Comparison of ENCODE assay signal across 21 cellular contexts in the genomic region with DNA sequence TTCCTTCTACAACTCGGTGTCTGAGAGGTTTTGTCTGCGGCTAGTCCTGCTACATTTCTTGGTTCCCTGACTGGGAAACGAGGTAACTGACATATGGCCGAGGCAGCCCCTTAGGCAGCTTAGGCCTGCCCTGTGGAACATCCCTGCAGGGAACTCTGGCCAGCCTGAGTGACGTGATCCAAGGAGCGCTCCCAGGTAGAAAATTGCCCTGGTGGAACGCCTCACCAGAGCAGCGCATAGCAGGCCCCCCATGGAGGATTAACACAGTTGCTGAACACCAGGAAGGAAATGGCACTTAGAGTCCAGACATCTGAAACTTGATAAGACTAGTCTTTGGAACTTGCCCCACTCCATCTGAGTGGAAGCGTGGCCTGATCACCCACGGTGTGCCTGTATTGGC.
DNase-seq lines count a peak whose midpoint lies in the region; ATAC-seq and TF ChIP-seq lines count a peak whose summit lies in the region.
"Had no signal": no experiment of that assay in that cellular context is flagged by ENCODE, and none has a peak within 500 bp of the region (broad histone marks: within the 10 kb centered on the region; RNA-seq: fewer than 3 reads in every experiment).

No MANE protein-coding gene starts in this region.

- peaks cover 6% of the 10 kb centered on the region for H3K4me1 Mint-ChIP-seq in GM23338
- H3K4me1 Mint-ChIP-seq: CD14-positive monocyte; CD8-positive, alpha-beta memory T cell had no signal

- H3K14ac ChIP-seq in neuronal stem cell (ENCODE audit: low read length): no peak overlapping the region

- TF ChIP-seq CTCF in GM06990 (IDR thresholded peaks at IDR 0.05; ENCODE audit: insufficient read depth, low read length, poor library complexity, severe bottlenecking) (no peak), OCI-LY3 (IDR thresholded peaks at IDR 0.05; ENCODE audit: low read depth, low read length) (no peak), GM23338 (conservative IDR thresholded peaks at IDR 0.05; ENCODE audit: low read depth in 2 of 2) (no peak), GM13977 (IDR thresholded peaks at IDR 0.05; ENCODE audit: extremely low read depth, insufficient read depth, missing control alignments) (no peak)

- peak overlapping the region; percentile 17 for H3K18ac ChIP-seq in neuronal stem cell (ENCODE audit: low read length)

- no peaks in the 10 kb centered on the region for H3K9me3 ChIP-seq in OCI-LY3 (ENCODE audit: insufficient read depth, low read length)
- no peaks in the 10 kb centered on the region for H3K9me3 ChIP-seq in neuronal stem cell (replicated peaks in 1 of 2; ENCODE audit: control insufficient read depth in 2 of 2, insufficient read depth in 1 of 2, low read depth in 1 of 2, low read length in 2 of 2)
- H3K9me3 ChIP-seq: BE2C; BLaER1 treated with 17β-estradiol and CSF1 and Interleukin-3, amounts not matched to agents 10 nM and 100 nM; HAP-1 had no signal

- H3K4me3 Mint-ChIP-seq in GM23338: no peak overlapping the region
- H3K4me3 Mint-ChIP-seq: CD14-positive monocyte; CD4-positive, alpha-beta T cell; CD8-positive, alpha-beta memory T cell; HFFc6 had no signal

- no peaks in the 10 kb centered on the region for H3K27me3 Mint-ChIP-seq in GM23338 (ENCODE audit: insufficient read depth, low read depth, poor library complexity)
- H3K27me3 Mint-ChIP-seq: CD4-positive, alpha-beta T cell; CD8-positive, alpha-beta memory T cell had no signal

- no peaks in the 10 kb centered on the region for H4K20me1 ChIP-seq in OCI-LY3 (ENCODE audit: insufficient read depth, low read length)
- no peaks in the 10 kb centered on the region for H4K20me1 ChIP-seq in GM23338 (replicated peaks; ENCODE audit: insufficient read depth)
- H4K20me1 ChIP-seq: BLaER1 treated with 17β-estradiol and CSF1 and Interleukin-3, amounts not matched to agents 10 nM and 100 nM had no signal

- H3K4me1 ChIP-seq in OCI-LY3 (ENCODE audit: low read length) (peaks cover 31% of the 10 kb centered on the region), neuronal stem cell (ENCODE audit: control insufficient read depth in 2 of 2, insufficient read depth in 1 of 2, low read depth in 1 of 2, low read length in 2 of 2) (no peaks in the 10 kb centered on the region), GM23338 (ENCODE audit: insufficient read depth) (peaks cover 10% of the 10 kb centered on the region; the same call in 1 of the 2 replicates)
- H3K4me1 ChIP-seq: BE2C; BLaER1 treated with 17β-estradiol and CSF1 and Interleukin-3, amounts not matched to agents 10 nM and 100 nM had no signal

- H2AFZ ChIP-seq in OCI-LY3 (ENCODE audit: low read depth, low read length): peak overlapping the region; percentile 30; the same call in 1 of the 2 replicates
- no peak overlapping the region for H2AFZ ChIP-seq in neuronal stem cell (ENCODE audit: low read length)
- no peak overlapping the region for H2AFZ ChIP-seq in GM23338

- no peak overlapping the region for H3K23ac ChIP-seq in neuronal stem cell (ENCODE audit: low read depth, low read length, poor library complexity)

- peak; percentile 26 for DNase-seq in GM06990 (ENCODE audit: extremely low read depth, insufficient read length)
- DNase-seq in neuronal stem cell (ENCODE audit: low spot score): no peak
- no peak for DNase-seq in GM23338 (ENCODE audit: low spot score)
- no peak for DNase-seq in GM13977 (ENCODE audit: low spot score)
- DNase-seq: AML-193; BE2C; CD4-positive, alpha-beta T cell; CD8-positive, alpha-beta memory T cell; DMS 273 treated with DMSO at 0.1 percent for 48 hours; DMS79; EL; GF-D8; GOT3; HFFc6 had no signal

- no peaks in the 10 kb centered on the region for H3F3A ChIP-seq in GM23338 (replicated peaks; ENCODE audit: low read depth)

- H3K36me3 ChIP-seq in GM06990 (ENCODE audit: control insufficient read depth, insufficient read depth, low read length) (no peaks in the 10 kb centered on the region), OCI-LY3 (replicated peaks; ENCODE audit: low read depth, low read length) (peaks cover 11% of the 10 kb centered on the region), neuronal stem cell (replicated peaks in 1 of 2; ENCODE audit: control insufficient read depth in 2 of 2, insufficient read depth in 2 of 2, low read length in 2 of 2) (no peaks in the 10 kb centered on the region), GM23338 (ENCODE audit: insufficient read depth) (no peaks in the 10 kb centered on the region)
- H3K36me3 ChIP-seq: BE2C; BLaER1 treated with 17β-estradiol and CSF1 and Interleukin-3, amounts not matched to agents 10 nM and 100 nM; HAP-1 had no signal

- in situ Hi-C loops in GM13977 (cut with MboI; ENCODE audit: low pct_unique_long_range_greater_than_20kb, low sequenced_read_pairs, unreplicated experiment): no loop called here

- H3K27ac ChIP-seq in OCI-LY3 (ENCODE audit: low read length) (peak overlapping the region; percentile 76), neuronal stem cell (replicated peaks; ENCODE audit: low read length) (no peak overlapping the region), GM23338 (ENCODE audit: low read depth) (no peak overlapping the region)
- H3K27ac ChIP-seq: BLaER1 treated with 17β-estradiol and CSF1 and Interleukin-3, amounts not matched to agents 10 nM and 100 nM had no signal

- H3K9me3 Mint-ChIP-seq in GM23338: peaks cover 4% of the 10 kb centered on the region

- H3K4me2 ChIP-seq in OCI-LY3 (ENCODE audit: low read length): 0 out of 2 replicates have a peak overlapping the region, but pooled peaks have one; percentile 26
- H3K4me2 ChIP-seq in neuronal stem cell (ENCODE audit: insufficient read depth, low read length, poor library complexity, severe bottlenecking): no peak overlapping the region
- H3K4me2 ChIP-seq in GM23338: no peak overlapping the region
- H3K4me2 ChIP-seq: BLaER1 treated with 17β-estradiol and CSF1 and Interleukin-3, amounts not matched to agents 10 nM and 100 nM had no signal

- H3K9ac ChIP-seq in OCI-LY3 (ENCODE audit: low read length) (no peak overlapping the region), neuronal stem cell (ENCODE audit: low read depth, low read length, poor library complexity) (no peak overlapping the region)
- H3K9ac ChIP-seq: BLaER1 treated with 17β-estradiol and CSF1 and Interleukin-3, amounts not matched to agents 10 nM and 100 nM had no signal

- no peak overlapping the region for H2BK15ac ChIP-seq in neuronal stem cell (ENCODE audit: low read length)

- no peak overlapping the region for H2BK5ac ChIP-seq in neuronal stem cell (ENCODE audit: low read length)

- no peak overlapping the region for H4K8ac ChIP-seq in neuronal stem cell (ENCODE audit: low read depth, low read length)

- no CpG with 5 or more reads among the region's 10 CpGs for WGBS in neuronal stem cell (ENCODE audit: extremely low coverage in 2 of 2, insufficient read length in 2 of 2, insufficient replicate concordance in 1 of 2), 2 donors

- H2BK12ac ChIP-seq in neuronal stem cell (ENCODE audit: low read length): no peak overlapping the region

- H3K4me3 ChIP-seq in GM06990 (replicated peaks; ENCODE audit: low read depth, low read length) (no peak overlapping the region), OCI-LY3 (ENCODE audit: low read length) (no peak overlapping the region), neuronal stem cell (ENCODE audit: low read length in 2 of 2) (no peak overlapping the region), GM23338 (no peak overlapping the region)
- H3K4me3 ChIP-seq: BLaER1 treated with 17β-estradiol and CSF1 and Interleukin-3, amounts not matched to agents 10 nM and 100 nM; HAP-1 had no signal

- no peak overlapping the region for H3K27ac Mint-ChIP-seq in GM23338
- H3K27ac Mint-ChIP-seq: CD14-positive monocyte; CD4-positive, alpha-beta T cell; CD8-positive, alpha-beta memory T cell; HFFc6 had no signal

- no peak overlapping the region for H4K91ac ChIP-seq in neuronal stem cell (ENCODE audit: low read depth, low read length, poor library complexity)

- H3K9me2 ChIP-seq in GM23338 (ENCODE audit: insufficient read depth): no peaks in the 10 kb centered on the region

- H2BK120ac ChIP-seq in neuronal stem cell (ENCODE audit: low read depth, low read length): no peak overlapping the region

- H2AK5ac ChIP-seq in neuronal stem cell (ENCODE audit: low read depth, low read length): no peak overlapping the region

- ATAC-seq in GM19023 (IDR thresholded peaks at IDR 0.05; ENCODE audit: unreplicated experiment): peak; percentile 33
- no peak for ATAC-seq in GM23338
- ATAC-seq in GM21717 (IDR thresholded peaks at IDR 0.05; ENCODE audit: unreplicated experiment): no peak
- no peak for ATAC-seq in HG03039 (IDR thresholded peaks at IDR 0.05; ENCODE audit: unreplicated experiment)

- H3K36me3 Mint-ChIP-seq in GM23338 (ENCODE audit: low read depth): peaks cover 5% of the 10 kb centered on the region; the same call in 2 of the 3 replicates
- H3K36me3 Mint-ChIP-seq: CD14-positive monocyte; CD8-positive, alpha-beta memory T cell had no signal

- no peaks in the 10 kb centered on the region for H3K79me2 ChIP-seq in OCI-LY3 (ENCODE audit: low read length)
- H3K79me2 ChIP-seq in GM23338 (replicated peaks; ENCODE audit: insufficient read depth): no peaks in the 10 kb centered on the region

- H3K79me1 ChIP-seq in neuronal stem cell (ENCODE audit: low read depth, low read length): no peaks in the 10 kb centered on the region

- H3K4ac ChIP-seq in neuronal stem cell (ENCODE audit: low read length): no peak overlapping the region

- H3K27me3 ChIP-seq in GM06990 (replicated peaks; ENCODE audit: control insufficient read depth, insufficient read depth, low read length) (no peaks in the 10 kb centered on the region), OCI-LY3 (ENCODE audit: low read depth, low read length) (no peaks in the 10 kb centered on the region), neuronal stem cell (ENCODE audit: control insufficient read depth in 3 of 3, insufficient read depth in 3 of 3, low read depth in 1 of 3, low read length in 3 of 3) (no peaks in the 10 kb centered on the region), GM23338 (ENCODE audit: insufficient read depth) (no peaks in the 10 kb centered on the region)
- H3K27me3 ChIP-seq: BE2C; BLaER1 treated with 17β-estradiol and CSF1 and Interleukin-3, amounts not matched to agents 10 nM and 100 nM had no signal

TF ChIP-seq in GM23338, 12 proteins besides CTCF, POLR2A, EP300 and RAD21 (continues in another document):
- no peak for TF ChIP-seq ZNF331 (CRISPR knock-in tag; IDR thresholded peaks at IDR 0.05; ENCODE audit: low read depth)
